Comparison of ENCODE assay signal across 19 cellular contexts in the genomic region with DNA sequence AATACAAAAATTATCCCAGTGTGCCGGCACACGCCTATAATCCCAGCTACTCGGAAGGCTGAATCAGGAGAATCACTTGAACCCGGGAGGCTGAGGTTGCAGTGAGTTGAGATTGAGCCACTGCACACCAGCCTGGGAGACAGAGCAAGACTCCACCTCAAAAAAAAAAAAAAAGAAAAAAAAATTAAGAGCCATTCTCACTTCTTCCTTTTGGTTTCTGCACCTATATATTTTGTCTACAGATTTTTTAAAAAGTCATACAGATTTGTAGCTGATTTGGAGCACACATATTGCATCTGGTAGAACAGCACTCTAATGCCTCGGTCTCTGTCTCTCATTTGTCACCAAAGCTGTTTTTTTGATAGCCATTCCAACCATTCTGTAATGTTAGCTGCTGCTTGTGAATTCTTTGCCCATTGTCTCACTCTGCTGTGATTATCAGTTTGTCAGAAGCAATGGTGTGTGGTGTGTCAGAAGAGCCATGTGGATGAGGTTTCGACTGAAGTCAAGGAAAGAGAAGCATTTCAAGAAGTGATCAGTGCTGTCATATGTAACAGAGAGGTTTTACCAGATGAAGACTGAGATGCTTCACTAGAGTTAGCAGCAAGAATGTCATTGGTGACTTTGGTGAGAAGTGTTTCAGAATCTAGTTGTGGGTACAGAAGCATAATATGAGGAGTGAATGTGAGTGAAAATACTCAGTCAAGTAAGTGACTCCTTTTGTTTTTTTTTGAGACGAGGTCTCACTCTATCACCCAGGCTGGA. TPM values are rescaled to one million over a fixed set of nuclear protein-coding genes. Genes with fewer than 3 reads are reported as not detected.
DNase-seq lines count a peak whose midpoint lies in the region; ATAC-seq, FAIRE-seq and TF ChIP-seq lines count a peak whose summit lies in the region.
"Had no signal": no experiment of that assay in that cellular context is flagged by ENCODE, and none has a peak within 500 bp of the region (broad histone marks: within the 10 kb centered on the region; RNA-seq: fewer than 3 reads in every experiment).

No MANE protein-coding gene starts in this region.

- H3K27me3 ChIP-seq in keratinocyte (ENCODE audit: control insufficient read depth, extremely low read depth, insufficient read depth, low read length), result no peaks in the 10 kb centered on the region
- H3K27me3 ChIP-seq in psoas muscle (ENCODE audit: insufficient read depth in 3 of 3, low read length in 2 of 3), result no peaks in the 10 kb centered on the region
- H3K27me3 ChIP-seq in colonic mucosa, result no peaks in the 10 kb centered on the region
- H3K27me3 ChIP-seq: BLaER1 treated with 17β-estradiol and CSF1 and Interleukin-3, amounts not matched to agents 10 nM and 100 nM; stomach; vagina had no signal

- TF ChIP-seq CTCF in keratinocyte (optimal IDR thresholded peaks at IDR 0.05 in 1 of 3, IDR thresholded peaks at IDR 0.05 in 1 of 3, conservative IDR thresholded peaks at IDR 0.05 in 1 of 3; ENCODE audit: extremely low read depth in 1 of 3, insufficient read depth in 2 of 3, low read length in 3 of 3) (no peak), psoas muscle (IDR thresholded peaks at IDR 0.05) (no peak), colonic mucosa (IDR thresholded peaks at IDR 0.05) (no peak)

- no peak for DNase-seq in keratinocyte (ENCODE audit: low read depth, low spot score)
- no peak for DNase-seq in psoas muscle
- DNase-seq in putamen (ENCODE audit: low spot score), result no peak
- no peak for DNase-seq in colonic mucosa
- DNase-seq in NCI-H446 treated with DMSO at 0.1 percent for 48 hours (lab: John Stamatoyannopoulos, UW), result no peak
- DNase-seq: activated CD8-positive, alpha-beta memory T cell treated with anti-CD3 and anti-CD28 coated beads, Interleukin-2, amount 50 U/mL, for 4 hours; DMS79 treated with DMSO at 0.1 percent for 48 hours; NCI-H1048; NCI-H446; nucleus accumbens; OCI-M1; stomach had no signal

- no peaks in the 10 kb centered on the region for H3K4me1 ChIP-seq in keratinocyte (ENCODE audit: control insufficient read depth, extremely low read depth, insufficient read depth, low read length)
- no peaks in the 10 kb centered on the region for H3K4me1 ChIP-seq in psoas muscle
- H3K4me1 ChIP-seq in colonic mucosa, result no peaks in the 10 kb centered on the region
- H3K4me1 ChIP-seq: BLaER1 treated with 17β-estradiol and CSF1 and Interleukin-3, amounts not matched to agents 10 nM and 100 nM; stomach; vagina had no signal

- H4K20me1 ChIP-seq in keratinocyte (ENCODE audit: control insufficient read depth, extremely low read depth, insufficient read depth, low read length), result no peaks in the 10 kb centered on the region
- H4K20me1 ChIP-seq: BLaER1 treated with 17β-estradiol and CSF1 and Interleukin-3, amounts not matched to agents 10 nM and 100 nM had no signal

- no peak overlapping the region for H2AFZ ChIP-seq in keratinocyte (ENCODE audit: control insufficient read depth, low read length)

- peaks cover 0 to 3% of the 10 kb centered on the region in 2 experiments for H3K36me3 ChIP-seq in keratinocyte (ENCODE audit: control insufficient read depth in 2 of 2, extremely low read depth in 1 of 2, insufficient read depth in 2 of 2, low read length in 2 of 2)
- H3K36me3 ChIP-seq in psoas muscle (ENCODE audit: insufficient read depth in 1 of 2, low read depth in 1 of 2), result no peaks in the 10 kb centered on the region
- no peaks in the 10 kb centered on the region for H3K36me3 ChIP-seq in colonic mucosa
- H3K36me3 ChIP-seq: stomach, vagina had no signal

- H3K27ac ChIP-seq in keratinocyte (ENCODE audit: control insufficient read depth, insufficient read depth, low read length) (no peak overlapping the region), psoas muscle (no peak overlapping the region), colonic mucosa (no peak overlapping the region)
- H3K27ac ChIP-seq: BLaER1 treated with 17β-estradiol and CSF1 and Interleukin-3, amounts not matched to agents 10 nM and 100 nM; skin epidermis; stomach; vagina had no signal

- ATAC-seq in GM18868 (IDR thresholded peaks at IDR 0.05; ENCODE audit: unreplicated experiment), result peak; percentile 85
- peak; percentile 72 for ATAC-seq in GM21515 (IDR thresholded peaks at IDR 0.05; ENCODE audit: unreplicated experiment)
- peak; percentile 69 for ATAC-seq in HG02981 (IDR thresholded peaks at IDR 0.05; ENCODE audit: unreplicated experiment)
- ATAC-seq in psoas muscle, result no peak
- ATAC-seq: activated naive CD4-positive, alpha-beta T cell treated with anti-CD3 and anti-CD28 coated beads, Interleukin-2, amount 50 U/mL, for 72 hours had no signal

- H3K4me3 ChIP-seq in keratinocyte (ENCODE audit: control insufficient read depth in 2 of 3, extremely low read depth in 1 of 3, insufficient read depth in 2 of 3, low read depth in 1 of 3, low read length in 3 of 3) (no peak overlapping the region), psoas muscle (no peak overlapping the region), colonic mucosa (no peak overlapping the region)
- H3K4me3 ChIP-seq: BLaER1 treated with 17β-estradiol and CSF1 and Interleukin-3, amounts not matched to agents 10 nM and 100 nM; skin epidermis; stomach; vagina had no signal

- peak; percentile 26 for FAIRE-seq in keratinocyte (lab: Jason Lieb, UNC)

- H3K9ac ChIP-seq in keratinocyte (ENCODE audit: control insufficient read depth, extremely low read depth, insufficient read depth, low read length) (no peak overlapping the region), colonic mucosa (ENCODE audit: low read depth in 2 of 2, low read length in 2 of 2) (no peak overlapping the region)
- H3K9ac ChIP-seq: BLaER1 treated with 17β-estradiol and CSF1 and Interleukin-3, amounts not matched to agents 10 nM and 100 nM had no signal

- H3K9me3 ChIP-seq in keratinocyte (ENCODE audit: control insufficient read depth, low read depth, low read length), result no peaks in the 10 kb centered on the region
- no peaks in the 10 kb centered on the region for H3K9me3 ChIP-seq in psoas muscle
- H3K9me3 ChIP-seq in colonic mucosa, result no peaks in the 10 kb centered on the region
- H3K9me3 ChIP-seq: BLaER1 treated with 17β-estradiol and CSF1 and Interleukin-3, amounts not matched to agents 10 nM and 100 nM; stomach; vagina had no signal

- WGBS in psoas muscle, 3 donors, result 94 to 97% (median 95%) methylated on average over 7 of the region's 7 CpGs

- H3K79me2 ChIP-seq in keratinocyte (ENCODE audit: control insufficient read depth, insufficient read depth, low read length), result no peaks in the 10 kb centered on the region

- intact Hi-C loops in psoas muscle (cut with DNase I), result no loop called here
- intact Hi-C loops in colonic mucosa (cut with DNase I), result loop anchor here (10.0 kb wide), 1 partner anchor 107 kb away; no protein-coding TSS in a partner anchor

- no peaks in the 10 kb centered on the region for H3K9me1 ChIP-seq in keratinocyte (ENCODE audit: control insufficient read depth, extremely low read depth, insufficient read depth, low read length)

- dilution Hi-C loops in keratinocyte (cut with MboI; ENCODE audit: extremely low pct_ligation_motif_present, low sequenced_read_pairs), result no loop called here

- no peak overlapping the region for H3K4me2 ChIP-seq in keratinocyte (ENCODE audit: control insufficient read depth, extremely low read depth, insufficient read depth, low read depth, low read length)
- H3K4me2 ChIP-seq: BLaER1 treated with 17β-estradiol and CSF1 and Interleukin-3, amounts not matched to agents 10 nM and 100 nM had no signal

RNA-seq across cellular contexts. Expression of a gene that starts 8.7 kb away (rescaled TPM):
- polyA plus RNA-seq in keratinocyte (62.6 to 121 TPM (median 81.3 TPM) in 3 replicates), psoas muscle (100 to 1,000 TPM; 218 to 576 (median 270) TPM)
- 353 TPM for polyA plus RNA-seq in keratinocyte (2011; ENCODE audit: low read depth)
- 51.6 and 77.8 TPM in 2 replicates for polyA plus RNA-seq in keratinocyte (2011; cell fraction: cytosol; rRNA removed)
- polyA plus RNA-seq in keratinocyte (2011; cell fraction: nucleus; rRNA removed), result 72.4 and 135 TPM in 2 replicates
- polyA plus RNA-seq in keratinocyte (2012; ENCODE audit: low replicate concordance), result 70.7 and 116 TPM in 2 replicates
- 5.2 to 65.1 TPM (median 21.7 TPM) in 3 replicates for polyA minus RNA-seq in keratinocyte
- polyA minus RNA-seq in keratinocyte (2011; cell fraction: cytosol; rRNA and poly(A)+ RNA removed), result 63.1 TPM
- 67.3 and 125 TPM in 2 replicates for polyA minus RNA-seq in keratinocyte (2011; cell fraction: nucleus; rRNA and poly(A)+ RNA removed)
- total RNA-seq in psoas muscle (100 to 1,000 TPM; 238 to 607 (median 348) TPM), colonic mucosa (100 to 1,000 TPM; 149 to 264 TPM)

Comparison
In these comparisons a context has a peak if more than half of its experiments do, and no peak if none do; other contexts are left out.
1. ATAC-seq: peak in GM18868 (single experiment), GM21515 (single experiment) and HG02981 (single experiment); none in psoas muscle (0 of 4).